Comparison of ENCODE assay signal across 8 cellular contexts in genomic region chr2:168107322-168107721, GRCh38.
"Had no signal": no experiment of that assay in that cellular context is flagged by ENCODE, and none has a peak within 500 bp of the region (broad histone marks: within the 10 kb centered on the region; RNA-seq: fewer than 3 reads in every experiment).

No MANE protein-coding gene starts in this region.

- H3K27ac Mint-ChIP-seq: HFFc6 had no signal

- H2AFZ ChIP-seq: GM23248 had no signal

- H3K4me3 Mint-ChIP-seq: HFFc6 had no signal

- H3K9me3 ChIP-seq: HAP-1 had no signal

- H3K36me3 ChIP-seq: HAP-1 had no signal

- H3K9ac ChIP-seq: GM23248 had no signal

- ATAC-seq: HCT116, K562 had no signal

- H3K4me1 ChIP-seq: HAP-1 had no signal

- H3K27ac ChIP-seq: GM23248 had no signal

- H3K9me3 Mint-ChIP-seq: HFFc6 had no signal

- H3K4me3 ChIP-seq: GM23248, HAP-1, K562 had no signal

- DNase-seq: GM23248, GOT3, H7, HFFc6, IMR-90 had no signal
